1 cellular context compared by ENCODE assay signal in genomic region chr15:29903785-29904464, GRCh38.
TF ChIP-seq lines count a peak whose summit lies in the region.

No MANE protein-coding gene starts in this region.

TF ChIP-seq in GM23338, 12 proteins besides CTCF, POLR2A, EP300 and RAD21 (continued from another document):
- TF ChIP-seq ZNF462 (CRISPR knock-in tag; IDR thresholded peaks at IDR 0.05): peak; percentile 89
